ENCODE assay signal across 8 cellular contexts in the genomic region with DNA sequence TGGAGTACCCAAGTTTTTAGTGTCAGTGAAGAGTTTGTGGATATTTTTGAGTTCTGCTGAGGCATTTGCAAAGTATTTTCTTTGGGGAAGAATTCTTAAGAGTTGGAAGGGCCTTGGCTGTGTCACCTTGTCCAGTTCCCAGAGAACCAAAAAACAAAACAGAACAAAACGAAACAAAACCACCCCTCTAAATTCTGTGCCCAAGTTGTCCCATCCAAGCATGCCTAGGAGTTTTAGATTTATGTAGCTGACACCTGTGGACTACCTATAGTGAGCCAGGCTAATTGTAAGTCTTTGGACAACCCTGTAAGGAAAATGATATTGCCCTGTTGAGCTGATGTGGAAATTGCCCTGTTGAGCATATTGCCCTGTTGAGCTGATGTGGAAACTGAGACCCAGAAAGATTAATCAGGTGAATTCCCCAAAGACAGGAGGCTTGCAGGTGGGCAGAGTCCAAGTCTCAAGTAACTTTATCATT. TPM values are rescaled to one million over a fixed set of nuclear protein-coding genes. Genes with fewer than 3 reads are reported as not detected.
A peak's percentile ranks its signal among the peaks of the same experiment; 100 is the strongest.
DNase-seq lines count a peak whose midpoint lies in the region; ATAC-seq, FAIRE-seq and TF ChIP-seq lines count a peak whose summit lies in the region.

No MANE protein-coding gene starts in this region.

- WGBS in neuronal stem cell (ENCODE audit: extremely low coverage in 2 of 2, insufficient read length in 2 of 2, insufficient replicate concordance in 1 of 2), 2 donors: no CpG with 5 or more reads among the region's 1 CpG

- no peak for TF ChIP-seq CTCF in CD4-positive, alpha-beta T cell (IDR thresholded peaks at IDR 0.05)
- TF ChIP-seq CTCF in OCI-LY7 (conservative IDR thresholded peaks at IDR 0.05; ENCODE audit: low read length): no peak
- TF ChIP-seq CTCF in endothelial cell of umbilical vein (IDR thresholded peaks at IDR 0.05; ENCODE audit: extremely low read depth in 1 of 2, insufficient read depth in 1 of 2, low read depth in 1 of 2, low read length in 2 of 2): no peak

- peak overlapping the region; percentile 97 for H3K27ac Mint-ChIP-seq in CD4-positive, alpha-beta T cell

- no peak for TF ChIP-seq POLR2A in endothelial cell of umbilical vein (IDR thresholded peaks at IDR 0.05; ENCODE audit: low read depth, low read length)

- H2BK5ac ChIP-seq in neuronal stem cell (ENCODE audit: low read length): peak overlapping the region; percentile 45

- H3K36me3 ChIP-seq in OCI-LY7 (ENCODE audit: insufficient read depth, low read length) (peaks cover 23% of the 10 kb centered on the region), endothelial cell of umbilical vein (ENCODE audit: control insufficient read depth in 2 of 2, extremely low read depth in 1 of 2, insufficient read depth in 2 of 2, low read length in 2 of 2) (peaks cover 0 to 2% of the 10 kb centered on the region in 2 experiments), neuronal stem cell (replicated peaks in 1 of 2; ENCODE audit: control insufficient read depth in 2 of 2, insufficient read depth in 2 of 2, low read length in 2 of 2) (peaks cover 0 to 8% of the 10 kb centered on the region in 2 donors)

- H3K9me2 ChIP-seq in OCI-LY7 (ENCODE audit: insufficient read depth, low read length): no peaks in the 10 kb centered on the region

- H3K36me3 Mint-ChIP-seq in CD4-positive, alpha-beta T cell (ENCODE audit: low read depth): peaks cover 36% of the 10 kb centered on the region

- H3K4me1 Mint-ChIP-seq in CD4-positive, alpha-beta T cell (ENCODE audit: low read depth): peaks cover 50% of the 10 kb centered on the region

- peaks cover 46% of the 10 kb centered on the region for H3K4me1 ChIP-seq in OCI-LY7 (ENCODE audit: insufficient read depth, low read length, poor library complexity, severe bottlenecking)
- H3K4me1 ChIP-seq in endothelial cell of umbilical vein (ENCODE audit: control insufficient read depth, extremely low read depth, insufficient read depth, low read length): peaks cover 22% of the 10 kb centered on the region
- H3K4me1 ChIP-seq in neuronal stem cell (ENCODE audit: control insufficient read depth in 2 of 2, insufficient read depth in 1 of 2, low read depth in 1 of 2, low read length in 2 of 2): peaks cover 6 to 11% of the 10 kb centered on the region in 2 donors

- dilution Hi-C loops in endothelial cell of umbilical vein (cut with MboI; ENCODE audit: extremely low pct_ligation_motif_present, low sequenced_read_pairs): no loop called here

- peaks cover 3% of the 10 kb centered on the region for H3K9me3 Mint-ChIP-seq in CD4-positive, alpha-beta T cell

- no peak for DNase-seq in CD4-positive, alpha-beta T cell
- DNase-seq in OCI-LY7 (ENCODE audit: low spot score) (peak; percentile 21), endothelial cell of umbilical vein (ENCODE audit: low read depth, low spot score) (no peak), neuronal stem cell (ENCODE audit: low spot score) (no peak), SKM-1 (lab: John Stamatoyannopoulos, UW; ENCODE audit: unreplicated experiment) (no peak), mucosa of gallbladder (ENCODE audit: low spot score) (no peak), MV-4-11 (lab: John Stamatoyannopoulos, UW) (no peak), CD1c-positive myeloid dendritic cell (ENCODE audit: extremely low spot score) (no peak)

- H3K14ac ChIP-seq in neuronal stem cell (ENCODE audit: low read length): no peak overlapping the region

- no peaks in the 10 kb centered on the region for H3K9me3 ChIP-seq in CD4-positive, alpha-beta T cell (ENCODE audit: control insufficient read depth, low read length)
- H3K9me3 ChIP-seq in OCI-LY7 (ENCODE audit: low read length): peaks cover 12% of the 10 kb centered on the region; the same call in 1 of the 2 replicates
- H3K9me3 ChIP-seq in endothelial cell of umbilical vein (replicated peaks; ENCODE audit: control insufficient read depth, insufficient read depth, low read length): no peaks in the 10 kb centered on the region
- H3K9me3 ChIP-seq in neuronal stem cell (replicated peaks in 1 of 2; ENCODE audit: control insufficient read depth in 2 of 2, insufficient read depth in 1 of 2, low read depth in 1 of 2, low read length in 2 of 2): peaks cover 0 to 7% of the 10 kb centered on the region in 2 donors

- no peak overlapping the region for H2BK15ac ChIP-seq in neuronal stem cell (ENCODE audit: low read length)

- H4K8ac ChIP-seq in neuronal stem cell (ENCODE audit: low read depth, low read length): no peak overlapping the region

- no TSS peak for BruUV-seq in OCI-LY7 (replicated peaks; lab: Mats Ljungman, UMichigan)
- TSS peak; percentile 45 for BruUV-seq in endothelial cell of umbilical vein (replicated peaks; lab: Mats Ljungman, UMichigan)

- H3K79me2 ChIP-seq in OCI-LY7 (ENCODE audit: insufficient read depth, low read depth, low read length) (peaks cover 14% of the 10 kb centered on the region; the same call in 1 of the 2 replicates), endothelial cell of umbilical vein (ENCODE audit: control insufficient read depth, insufficient read depth, low read length) (peaks cover 39% of the 10 kb centered on the region)

- H3K4me2 ChIP-seq in OCI-LY7 (ENCODE audit: low read length) (peak overlapping the region; percentile 88), endothelial cell of umbilical vein (ENCODE audit: insufficient read depth, low read length) (peak overlapping the region; percentile 85), neuronal stem cell (ENCODE audit: insufficient read depth, low read length, poor library complexity, severe bottlenecking) (peak overlapping the region; percentile 52)

- peak overlapping the region; percentile 62 for H3K27ac ChIP-seq in CD4-positive, alpha-beta T cell (ENCODE audit: low read depth, low read length)
- H3K27ac ChIP-seq in OCI-LY7 (ENCODE audit: low read depth, low read length, poor library complexity, severe bottlenecking): peak overlapping the region; percentile 57
- H3K27ac ChIP-seq in endothelial cell of umbilical vein (ENCODE audit: insufficient read depth, low read depth, low read length): peak overlapping the region; percentile 24
- peak overlapping the region; percentile 60 for H3K27ac ChIP-seq in neuronal stem cell (replicated peaks; ENCODE audit: low read length)

- H3K18ac ChIP-seq in neuronal stem cell (ENCODE audit: low read length): peak overlapping the region; percentile 90

- no peaks in the 10 kb centered on the region for H3K9me1 ChIP-seq in endothelial cell of umbilical vein (replicated peaks; ENCODE audit: control insufficient read depth, extremely low read depth, insufficient read depth, low read length)

- CTCF ChIA-PET in CD4-positive, alpha-beta T cell (lab: Charles Lee): interaction anchor here (0.6 to 5.8 kb wide), 7 partner anchors 19 to 1371 kb away, joined by 3 to 25 read pairs (median 3); a partner anchor contains a TSS
- CTCF ChIA-PET in OCI-LY7 (lab: Charles Lee; ENCODE audit: unreplicated experiment): no interaction called here
- CTCF ChIA-PET in endothelial cell of umbilical vein (lab: Charles Lee): interaction anchor here (1.1 to 5.7 kb wide), 10 partner anchors 9 to 82 kb away, joined by 3 to 35 read pairs (median 10); no protein-coding TSS in a partner anchor

- no peak for FAIRE-seq in endothelial cell of umbilical vein (lab: Jason Lieb, UNC)

- H2AFZ ChIP-seq in OCI-LY7 (ENCODE audit: low read length): peak overlapping the region; percentile 58; the same call in 1 of the 2 replicates
- peak overlapping the region; percentile 86 for H2AFZ ChIP-seq in endothelial cell of umbilical vein (ENCODE audit: low read depth, low read length)
- H2AFZ ChIP-seq in neuronal stem cell (ENCODE audit: low read length): peak overlapping the region; percentile 94

- no peak overlapping the region for H2BK120ac ChIP-seq in neuronal stem cell (ENCODE audit: low read depth, low read length)

- H3K27me3 Mint-ChIP-seq in CD4-positive, alpha-beta T cell: no peaks in the 10 kb centered on the region

- ATAC-seq in CD4-positive, alpha-beta T cell (ENCODE audit: poor library complexity): no peak

- H3K79me1 ChIP-seq in neuronal stem cell (ENCODE audit: low read depth, low read length): no peaks in the 10 kb centered on the region

- peak overlapping the region; percentile 45 for H3K9ac ChIP-seq in endothelial cell of umbilical vein (replicated peaks; ENCODE audit: extremely low read depth, insufficient read depth, low read length)
- H3K9ac ChIP-seq in neuronal stem cell (ENCODE audit: low read depth, low read length, poor library complexity): peak overlapping the region; percentile 91

- POLR2A ChIA-PET in CD4-positive, alpha-beta T cell (lab: Charles Lee): interaction anchor here (0.8 to 4.1 kb wide), 5 partner anchors 19 to 1125 kb away, joined by 4 to 50 read pairs (median 12); a partner anchor contains a TSS
- POLR2A ChIA-PET in OCI-LY7 (lab: Charles Lee): interaction anchor here (0.7 to 2.6 kb wide), 7 partner anchors 12 to 1049 kb away, joined by 3 to 16 read pairs (median 4); a partner anchor contains a TSS
- POLR2A ChIA-PET in endothelial cell of umbilical vein (lab: Charles Lee): interaction anchor here (0.7 to 1.2 kb wide), 2 partner anchors 118 to 186 kb away, joined by 3 to 5 read pairs; no protein-coding TSS in a partner anchor

- intact Hi-C loops in CD4-positive, alpha-beta T cell (cut with DNase I, micrococcal nuclease): loop anchor here (2.0 to 10.0 kb wide), 12 partner anchors 114 to 1892 kb away; a partner anchor contains a TSS
- intact Hi-C loops in OCI-LY7 (cut with micrococcal nuclease; ENCODE audit: unreplicated experiment): loop anchor here (5.0 to 10.0 kb wide), 4 partner anchors 648 to 1369 kb away; a partner anchor contains a TSS
- intact Hi-C loops in endothelial cell of umbilical vein (cut with micrococcal nuclease): loop anchor here (1.0 to 10.0 kb wide), 2 partner anchors 115 to 392 kb away; a partner anchor contains a TSS

- peak overlapping the region; percentile 73 for H3K4me3 ChIP-seq in OCI-LY7 (ENCODE audit: low read depth, low read length, poor library complexity, severe bottlenecking)
- peak overlapping the region; percentile 48 to 75 (median 72) for H3K4me3 ChIP-seq in endothelial cell of umbilical vein (replicated peaks in 1 of 3; ENCODE audit: insufficient read depth in 1 of 3, low read depth in 1 of 3, low read length in 3 of 3)
- peak overlapping the region; percentile 52 to 92 for H3K4me3 ChIP-seq in neuronal stem cell (ENCODE audit: low read length in 2 of 2)

- no peak overlapping the region for H4K91ac ChIP-seq in neuronal stem cell (ENCODE audit: low read depth, low read length, poor library complexity)

- H3K4ac ChIP-seq in neuronal stem cell (ENCODE audit: low read length): no peak overlapping the region

- no peak overlapping the region for H2BK12ac ChIP-seq in neuronal stem cell (ENCODE audit: low read length)

- peak overlapping the region; percentile 86 for H3K4me3 Mint-ChIP-seq in CD4-positive, alpha-beta T cell

- no peaks in the 10 kb centered on the region for H3K27me3 ChIP-seq in CD4-positive, alpha-beta T cell (ENCODE audit: control insufficient read depth, insufficient read depth, low read length)
- H3K27me3 ChIP-seq in endothelial cell of umbilical vein (ENCODE audit: control insufficient read depth in 2 of 2, insufficient read depth in 2 of 2, low read length in 2 of 2) (no peaks in the 10 kb centered on the region), neuronal stem cell (ENCODE audit: control insufficient read depth in 3 of 3, insufficient read depth in 3 of 3, low read depth in 1 of 3, low read length in 3 of 3) (peaks cover 0 to 39% (median 4%) of the 10 kb centered on the region in 3 experiments)

- no peaks in the 10 kb centered on the region for H4K20me1 ChIP-seq in OCI-LY7 (ENCODE audit: insufficient read depth, low read length)
- no peaks in the 10 kb centered on the region for H4K20me1 ChIP-seq in endothelial cell of umbilical vein (replicated peaks; ENCODE audit: control insufficient read depth, extremely low read depth, insufficient read depth, low read length)

- H2AK5ac ChIP-seq in neuronal stem cell (ENCODE audit: low read depth, low read length): no peak overlapping the region

- H3K23ac ChIP-seq in neuronal stem cell (ENCODE audit: low read depth, low read length, poor library complexity): no peak overlapping the region

RNA-seq across cellular contexts. Expression of a gene that starts 1.0 kb away (rescaled TPM):
- total RNA-seq in CD4-positive, alpha-beta T cell: 10 to 100 TPM; 25.6 to 30.1 TPM
- total RNA-seq in OCI-LY7 (2014; rRNA removed; shearing (Covaris generic)): 49.3 and 60.8 TPM in 2 replicates
- 45.8 and 50.4 TPM in 2 replicates for total RNA-seq in OCI-LY7 (2022)
- 91.0 and 91.5 TPM in 2 replicates for total RNA-seq in endothelial cell of umbilical vein
- polyA plus RNA-seq in endothelial cell of umbilical vein: 28.3 and 33.5 TPM in 2 replicates
- polyA plus RNA-seq in endothelial cell of umbilical vein (2011; cell fraction: cytosol; rRNA removed): 57.9 and 65.3 TPM in 2 replicates
- 57.1 and 64.3 TPM in 2 replicates for polyA plus RNA-seq in endothelial cell of umbilical vein (2011; cell fraction: nucleus; rRNA removed)
- 155 and 329 TPM in 2 replicates for polyA plus RNA-seq in endothelial cell of umbilical vein (2012)
- 48.5 and 55.1 TPM in 2 replicates for polyA minus RNA-seq in endothelial cell of umbilical vein
- 35.0 TPM for polyA minus RNA-seq in endothelial cell of umbilical vein (2011; cell fraction: cytosol; rRNA and poly(A)+ RNA removed)
- 20.4 and 22.5 TPM in 2 replicates for polyA minus RNA-seq in endothelial cell of umbilical vein (2011; cell fraction: nucleus; rRNA and poly(A)+ RNA removed)
- polyA plus RNA-seq in neuronal stem cell (2013, experiment 1 of 2): 39.6 TPM
- polyA plus RNA-seq in neuronal stem cell (2013, experiment 2 of 2): 37.3 TPM
- total RNA-seq in mucosa of gallbladder: 74.8 TPM

RNA-seq across cellular contexts. Expression of a gene that starts 57.5 kb away (rescaled TPM):
- not detected for total RNA-seq in CD4-positive, alpha-beta T cell
- not detected in 2 replicates for total RNA-seq in OCI-LY7 (2014; rRNA removed; shearing (Covaris generic))
- total RNA-seq in OCI-LY7 (2022) (not detected in 2 replicates), endothelial cell of umbilical vein (not detected in 2 replicates), mucosa of gallbladder (0.09 TPM)
- polyA plus RNA-seq in endothelial cell of umbilical vein: not detected in 2 replicates
- polyA plus RNA-seq in endothelial cell of umbilical vein (2011; cell fraction: cytosol; rRNA removed): not detected in 2 replicates
- polyA plus RNA-seq in endothelial cell of umbilical vein (2011; cell fraction: nucleus; rRNA removed): not detected in 2 replicates
- not detected in 2 replicates for polyA plus RNA-seq in endothelial cell of umbilical vein (2012)
- not detected in 2 replicates for polyA minus RNA-seq in endothelial cell of umbilical vein
- polyA minus RNA-seq in endothelial cell of umbilical vein (2011; cell fraction: cytosol; rRNA and poly(A)+ RNA removed): not detected
- not detected in 2 replicates for polyA minus RNA-seq in endothelial cell of umbilical vein (2011; cell fraction: nucleus; rRNA and poly(A)+ RNA removed)
- polyA plus RNA-seq in neuronal stem cell (2013, experiment 1 of 2): not detected
- polyA plus RNA-seq in neuronal stem cell (2013, experiment 2 of 2): not detected
